ENCODE assay signal across 28 cellular contexts in the genomic region with DNA sequence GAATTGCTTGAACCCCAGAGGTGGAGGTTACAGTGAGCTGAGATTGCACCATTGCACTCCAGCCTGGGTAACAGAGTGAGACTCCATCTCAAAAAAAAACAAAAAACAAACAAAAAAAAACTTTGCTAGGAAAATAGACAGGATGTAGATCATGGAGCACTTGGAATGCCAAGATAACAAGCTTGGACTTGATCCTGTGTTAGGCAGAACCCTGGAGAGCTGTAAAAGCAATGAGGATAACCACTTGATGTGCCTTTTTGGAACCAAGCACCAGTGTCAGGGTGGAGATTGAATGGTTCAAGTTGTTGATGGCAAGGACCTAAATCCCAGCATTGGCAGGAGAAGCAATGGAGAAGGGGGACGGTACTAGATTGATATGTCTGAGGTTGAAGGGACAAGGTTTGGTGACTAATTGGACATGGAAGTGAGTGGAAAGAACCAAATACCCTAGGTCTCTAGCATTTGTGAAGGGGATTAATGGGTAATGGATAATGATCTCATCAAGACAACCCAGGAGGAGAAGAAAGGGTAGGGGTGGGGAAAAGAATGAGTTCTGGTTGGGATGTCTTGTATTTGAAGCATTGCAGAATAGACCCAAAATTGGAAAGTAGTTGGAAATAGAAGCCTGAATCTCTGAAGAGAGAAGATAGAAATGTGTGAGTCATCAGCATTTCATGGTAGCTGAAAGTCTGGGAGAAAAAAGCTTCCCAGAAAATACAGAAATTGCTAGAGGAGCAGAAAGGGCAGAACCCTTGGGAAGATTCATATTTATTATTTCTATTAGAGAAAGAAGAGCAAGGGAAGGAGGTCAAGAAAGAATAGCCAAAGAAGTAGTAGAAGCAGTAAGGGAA.
DNase-seq lines count a peak whose midpoint lies in the region; ATAC-seq, FAIRE-seq and TF ChIP-seq lines count a peak whose summit lies in the region.
"Had no signal": no experiment of that assay in that cellular context is flagged by ENCODE, and none has a peak within 500 bp of the region (broad histone marks: within the 10 kb centered on the region; RNA-seq: fewer than 3 reads in every experiment).

No MANE protein-coding gene starts in this region.

- H3K4me2 ChIP-seq in GM23248 (ENCODE audit: unreplicated experiment) (no peak overlapping the region), astrocyte (ENCODE audit: low read length) (no peak overlapping the region)
- H3K4me2 ChIP-seq: neural progenitor cell had no signal

- H3K36me3 ChIP-seq in GM23248 (ENCODE audit: low read depth) (no peaks in the 10 kb centered on the region), astrocyte (ENCODE audit: insufficient read depth, low read length) (no peaks in the 10 kb centered on the region), Peyer's patch (no peaks in the 10 kb centered on the region)
- H3K36me3 ChIP-seq: neural progenitor cell, right atrium auricular region, spleen, tibial artery, WERI-Rb-1 had no signal

- WGBS in GM23248 (ENCODE audit: low coverage in 1 of 2, low lambda C conversion rate in 2 of 2, missing lambda C conversion rate in 2 of 2), 2 experiments = 88 to 100% methylated on average over 1 of the region's 1 CpG

- peak; percentile 43 for ATAC-seq in foreskin keratinocyte
- no peak for ATAC-seq in HG03097 (IDR thresholded peaks at IDR 0.05; ENCODE audit: low FRiP score, unreplicated experiment)

- H3K4me1 Mint-ChIP-seq in astrocyte (ENCODE audit: low read depth, unreplicated experiment) = peaks cover 38% of the 10 kb centered on the region
- H3K4me1 Mint-ChIP-seq: activated CD4-positive, alpha-beta T cell treated with anti-CD3 and anti-CD28 coated beads, Interleukin-2, amount 10 ng/mL, durations not matched to agents 24 days and 14 days had no signal

- H3K9me3 ChIP-seq in GM23248 (ENCODE audit: low read depth) (no peaks in the 10 kb centered on the region), astrocyte (ENCODE audit: insufficient read depth, low read depth, low read length) (no peaks in the 10 kb centered on the region), Peyer's patch (no peaks in the 10 kb centered on the region)
- H3K9me3 ChIP-seq: right atrium auricular region, spleen, tibial artery had no signal

- H3K4me3 ChIP-seq in GM23248 (no peak overlapping the region), astrocyte (ENCODE audit: insufficient read depth, low read depth, low read length) (no peak overlapping the region), Peyer's patch (no peak overlapping the region)
- H3K4me3 ChIP-seq: neural progenitor cell, right atrium auricular region, spleen, tibial artery had no signal

- no peak overlapping the region for H2AFZ ChIP-seq in GM23248
- H2AFZ ChIP-seq in astrocyte (ENCODE audit: low read depth, low read length) = no peak overlapping the region
- H2AFZ ChIP-seq: neural progenitor cell had no signal

- H3K4me1 ChIP-seq in GM23248 (ENCODE audit: insufficient read depth) = peaks cover 21% of the 10 kb centered on the region
- peaks cover 14% of the 10 kb centered on the region for H3K4me1 ChIP-seq in astrocyte (ENCODE audit: insufficient read depth, low read length)
- peaks cover 14% of the 10 kb centered on the region for H3K4me1 ChIP-seq in foreskin keratinocyte
- no peaks in the 10 kb centered on the region for H3K4me1 ChIP-seq in Peyer's patch
- H3K4me1 ChIP-seq: neural progenitor cell, spleen had no signal

- in situ Hi-C loops in GM23248 (cut with MboI) = no loop called here

- H3F3A ChIP-seq in GM23248 (ENCODE audit: insufficient read depth) = 0 out of 2 replicates have a peak, but pooled peaks cover 3% of the 10 kb centered on the region

- H3K79me2 ChIP-seq in GM23248 (ENCODE audit: insufficient read depth) (no peaks in the 10 kb centered on the region), astrocyte (ENCODE audit: insufficient read depth, low read length) (no peaks in the 10 kb centered on the region)

- no peaks in the 10 kb centered on the region for H3K9me2 ChIP-seq in GM23248 (ENCODE audit: insufficient read depth)

- TF ChIP-seq CTCF in astrocyte (IDR thresholded peaks at IDR 0.05; ENCODE audit: insufficient read depth, low read depth, low read length) (no peak), foreskin keratinocyte (conservative IDR thresholded peaks at IDR 0.05) (no peak), Peyer's patch (IDR thresholded peaks at IDR 0.05) (no peak)

- FAIRE-seq in astrocyte (lab: Jason Lieb, UNC) = no peak
- FAIRE-seq: RCC 7860 had no signal

- H3K36me3 Mint-ChIP-seq in astrocyte (ENCODE audit: low read depth, unreplicated experiment) = no peaks in the 10 kb centered on the region
- H3K36me3 Mint-ChIP-seq: activated naive CD8-positive, alpha-beta T cell; neural progenitor cell had no signal

- H3K27me3 ChIP-seq in GM23248 (replicated peaks; ENCODE audit: insufficient read depth) = no peaks in the 10 kb centered on the region
- no peaks in the 10 kb centered on the region for H3K27me3 ChIP-seq in astrocyte (ENCODE audit: insufficient read depth, low read length)
- H3K27me3 ChIP-seq in foreskin keratinocyte = no peaks in the 10 kb centered on the region
- H3K27me3 ChIP-seq in Peyer's patch = no peaks in the 10 kb centered on the region
- H3K27me3 ChIP-seq: neural progenitor cell, right atrium auricular region, tibial artery had no signal

- peak; percentile 49 for DNase-seq in GM23248
- DNase-seq in astrocyte (ENCODE audit: low read depth) = peak; percentile 79
- DNase-seq in foreskin keratinocyte = peak in 1 of 2 donors; percentile 66
- peak; percentile 28 for DNase-seq in superior temporal gyrus (ENCODE audit: extremely low spot score)
- DNase-seq in Peyer's patch = no peak
- DNase-seq in activated T-cell treated with anti-CD3 and anti-CD28 coated beads, Interleukin-2, amount 50 U/mL, for 48 hours = no peak
- DNase-seq: activated CD4-positive, alpha-beta T cell treated with anti-CD3 and anti-CD28 coated beads, Interleukin-2, amount 10 ng/mL, durations not matched to agents 24 days and 14 days; activated effector memory CD4-positive, alpha-beta T cell treated with anti-CD3 and anti-CD28 coated beads, Interleukin-2, amount 50 U/mL, for 16 hours; C1 segment of cervical spinal cord; COR-L47; DMS53; GDM1; hippocampal formation; MV-4-11; NCI-H1436; NCI-H2081 treated with DMSO at 0.1 percent for 48 hours; NCI-H345; spleen; stimulated activated CD4-positive, alpha-beta T cell treated with anti-CD3 and anti-CD28 coated beads, Interleukin-2, amount 100 ng/mL, for 24 hours; tibial artery; WERI-Rb-1 had no signal

- peak overlapping the region; percentile 82 for H3K27ac Mint-ChIP-seq in astrocyte (ENCODE audit: unreplicated experiment)
- H3K27ac Mint-ChIP-seq: activated CD4-positive, alpha-beta T cell treated with anti-CD3 and anti-CD28 coated beads, Interleukin-2, amount 10 ng/mL, durations not matched to agents 24 days and 14 days; activated naive CD8-positive, alpha-beta T cell; neural progenitor cell; stimulated activated naive CD8-positive, alpha-beta T cell treated with anti-CD3 and anti-CD28 coated beads, Interleukin-15, Interleukin-2, amounts not matched to agents 100 ng/mL and 50 ng/mL, for 24 hours had no signal

- H3K27me3 Mint-ChIP-seq in astrocyte (ENCODE audit: low read depth, unreplicated experiment) = no peaks in the 10 kb centered on the region
- H3K27me3 Mint-ChIP-seq: activated CD4-positive, alpha-beta T cell treated with anti-CD3 and anti-CD28 coated beads, Interleukin-2, amount 10 ng/mL, durations not matched to agents 24 days and 14 days; central memory CD8-positive, alpha-beta T cell had no signal

- no peaks in the 10 kb centered on the region for H3K9me3 Mint-ChIP-seq in astrocyte (ENCODE audit: unreplicated experiment)
- H3K9me3 Mint-ChIP-seq: activated CD4-positive, alpha-beta T cell treated with anti-CD3 and anti-CD28 coated beads, Interleukin-2, amount 10 ng/mL, durations not matched to agents 24 days and 14 days; central memory CD8-positive, alpha-beta T cell had no signal

- no peak for TF ChIP-seq POLR2A in Peyer's patch (IDR thresholded peaks at IDR 0.05)

- H3K27ac ChIP-seq in GM23248 (no peak overlapping the region), astrocyte (ENCODE audit: low read depth, low read length) (no peak overlapping the region), foreskin keratinocyte (peak overlapping the region; percentile 25), Peyer's patch (no peak overlapping the region)
- H3K27ac ChIP-seq: neural progenitor cell, right atrium auricular region, spleen, WERI-Rb-1 had no signal

- H4K20me1 ChIP-seq in GM23248 (ENCODE audit: insufficient read depth) (no peaks in the 10 kb centered on the region), astrocyte (ENCODE audit: insufficient read depth, low read length) (no peaks in the 10 kb centered on the region)

- H3K4me3 Mint-ChIP-seq in astrocyte (ENCODE audit: unreplicated experiment) = peak overlapping the region; percentile 7
- H3K4me3 Mint-ChIP-seq: activated CD4-positive, alpha-beta T cell treated with anti-CD3 and anti-CD28 coated beads, Interleukin-2, amount 10 ng/mL, durations not matched to agents 24 days and 14 days; activated naive CD8-positive, alpha-beta T cell; central memory CD8-positive, alpha-beta T cell; neural progenitor cell; stimulated activated naive CD8-positive, alpha-beta T cell treated with anti-CD3 and anti-CD28 coated beads, Interleukin-15, Interleukin-2, amounts not matched to agents 100 ng/mL and 50 ng/mL, for 24 hours had no signal

- H3K9ac ChIP-seq in GM23248 = no peak overlapping the region
- no peak overlapping the region for H3K9ac ChIP-seq in astrocyte (ENCODE audit: low read length)
- H3K9ac ChIP-seq: neural progenitor cell had no signal

Comparison
In these comparisons a context has a peak if more than half of its experiments do, and no peak if none do; other contexts are left out.
1. DNase-seq: peak in GM23248 (single experiment), astrocyte (single experiment) and superior temporal gyrus (single experiment); none in Peyer's patch (0 of 3) and activated T-cell treated with anti-CD3 and anti-CD28 coated beads, Interleukin-2, amount 50 U/mL, for 48 hours (0 of 2).